In genomic region chr7:69845721-69846495, GRCh38 we compare ENCODE assay signal across 19 cellular contexts.
DNase-seq lines count a peak whose midpoint lies in the region; ATAC-seq and TF ChIP-seq lines count a peak whose summit lies in the region.
"Had no signal": no experiment of that assay in that cellular context is flagged by ENCODE, and none has a peak within 500 bp of the region (broad histone marks: within the 10 kb centered on the region; RNA-seq: fewer than 3 reads in every experiment).

No MANE protein-coding gene starts in this region.

- peaks cover 4% of the 10 kb centered on the region for H3K9me3 Mint-ChIP-seq in activated B cell treated with CpG ODN at 0.5 μM for 24 hours
- peaks cover 0 to 2% of the 10 kb centered on the region in 2 donors for H3K9me3 Mint-ChIP-seq in stimulated activated naive B cell treated with anti-CD40 and anti-IgM and Interleukin-4, amounts not matched to agents 10 μg/mL and 1 μg/mL and 100 μg/mL, for 72 hours
- H3K9me3 Mint-ChIP-seq: activated T-helper 1 cell treated with anti-CD3 and anti-CD28 coated beads, Interleukin-12 subunit alpha, Interleukin-12 subunit beta, Interleukin-2, Interleukin-4 antibody, amounts not matched to agents 30 ng/mL and 10 ng/mL and 1 ng/mL, durations not matched to agents 14 hours and 24 hours and 36 hours; central memory CD8-positive, alpha-beta T cell; neural crest cell; stimulated activated naive CD8-positive, alpha-beta T cell treated with anti-CD3 and anti-CD28 coated beads, Interleukin-15, Interleukin-2, amounts not matched to agents 100 ng/mL and 50 ng/mL, for 24 hours had no signal

- CTCF ChIA-PET in activated B cell treated with CpG ODN at 0.5 μM for 24 hours (lab: Charles Lee) = interaction anchor here (1.2 kb wide), 1 partner anchor 21 kb away, joined by 3 read pairs; no protein-coding TSS in a partner anchor

- H3K4me1 ChIP-seq in psoas muscle = peaks cover 5% of the 10 kb centered on the region
- H3K4me1 ChIP-seq: uterus had no signal

- H3K27me3 Mint-ChIP-seq in activated B cell treated with CpG ODN at 0.5 μM for 24 hours = no peaks in the 10 kb centered on the region
- no peaks in the 10 kb centered on the region for H3K27me3 Mint-ChIP-seq in stimulated activated naive B cell treated with anti-CD40 and anti-IgM and Interleukin-4, amounts not matched to agents 10 μg/mL and 1 μg/mL and 100 μg/mL, for 72 hours
- H3K27me3 Mint-ChIP-seq: central memory CD8-positive, alpha-beta T cell; stimulated activated naive CD8-positive, alpha-beta T cell treated with anti-CD3 and anti-CD28 coated beads, Interleukin-15, Interleukin-2, amounts not matched to agents 100 ng/mL and 50 ng/mL, for 24 hours had no signal

- POLR2A ChIA-PET in activated B cell treated with CpG ODN at 0.5 μM for 24 hours (lab: Charles Lee) = interaction anchor here (0.6 to 1.6 kb wide), 5 partner anchors 13 to 106 kb away, joined by 3 to 4 read pairs (median 3); no protein-coding TSS in a partner anchor

- H3K36me3 ChIP-seq in psoas muscle (ENCODE audit: insufficient read depth in 1 of 2, low read depth in 1 of 2) = no peaks in the 10 kb centered on the region
- H3K36me3 ChIP-seq: uterus had no signal

- H3K4me3 ChIP-seq in psoas muscle = no peak overlapping the region
- H3K4me3 ChIP-seq: uterus had no signal

- peak overlapping the region; percentile 41 for H3K27ac Mint-ChIP-seq in activated B cell treated with CpG ODN at 0.5 μM for 24 hours
- H3K27ac Mint-ChIP-seq in stimulated activated naive B cell treated with anti-CD40 and anti-IgM and Interleukin-4, amounts not matched to agents 10 μg/mL and 1 μg/mL and 100 μg/mL, for 72 hours = peak overlapping the region; percentile 60
- H3K27ac Mint-ChIP-seq: activated CD8-positive, alpha-beta T cell treated with anti-CD3 and anti-CD28 coated beads, Interleukin-2, amount 10 ng/mL, durations not matched to agents 7 days and 5 days; activated T-helper 1 cell treated with anti-CD3 and anti-CD28 coated beads, Interleukin-12 subunit alpha, Interleukin-12 subunit beta, Interleukin-2, Interleukin-4 antibody, amounts not matched to agents 30 ng/mL and 10 ng/mL and 1 ng/mL, durations not matched to agents 14 hours and 24 hours and 36 hours; stimulated activated naive CD8-positive, alpha-beta T cell treated with anti-CD3 and anti-CD28 coated beads, Interleukin-15, Interleukin-2, amounts not matched to agents 100 ng/mL and 50 ng/mL, for 24 hours had no signal

- H3K27ac ChIP-seq in psoas muscle = no peak overlapping the region
- H3K27ac ChIP-seq: uterus had no signal

- TF ChIP-seq CTCF in activated B cell treated with CpG ODN at 0.5 μM for 24 hours (IDR thresholded peaks at IDR 0.05) = no peak
- no peak for TF ChIP-seq CTCF in psoas muscle (IDR thresholded peaks at IDR 0.05)

- peaks cover 58% of the 10 kb centered on the region for H3K4me1 Mint-ChIP-seq in activated B cell treated with CpG ODN at 0.5 μM for 24 hours
- peaks cover 42 to 60% of the 10 kb centered on the region in 2 donors for H3K4me1 Mint-ChIP-seq in stimulated activated naive B cell treated with anti-CD40 and anti-IgM and Interleukin-4, amounts not matched to agents 10 μg/mL and 1 μg/mL and 100 μg/mL, for 72 hours
- H3K4me1 Mint-ChIP-seq: central memory CD8-positive, alpha-beta T cell had no signal

- H3K36me3 Mint-ChIP-seq in activated B cell treated with CpG ODN at 0.5 μM for 24 hours (ENCODE audit: low read depth) = no peaks in the 10 kb centered on the region
- peaks cover 0 to 3% of the 10 kb centered on the region in 2 donors for H3K36me3 Mint-ChIP-seq in stimulated activated naive B cell treated with anti-CD40 and anti-IgM and Interleukin-4, amounts not matched to agents 10 μg/mL and 1 μg/mL and 100 μg/mL, for 72 hours

- H3K9me3 ChIP-seq in psoas muscle = no peaks in the 10 kb centered on the region
- H3K9me3 ChIP-seq: uterus had no signal

- no peak for ATAC-seq in activated B cell treated with CpG ODN at 0.5 μM for 24 hours (ENCODE audit: low read depth)
- peak; percentile 82 to 84 for ATAC-seq in stimulated activated naive B cell treated with anti-CD40 and anti-IgM and Interleukin-4, amounts not matched to agents 10 μg/mL and 1 μg/mL and 100 μg/mL, for 72 hours (replicated peaks)
- ATAC-seq in psoas muscle = no peak
- ATAC-seq in HG03342 (IDR thresholded peaks at IDR 0.05; ENCODE audit: unreplicated experiment) = no peak
- ATAC-seq: activated CD8-positive, alpha-beta T cell treated with anti-CD3 and anti-CD28 coated beads, Interleukin-2, amount 10 ng/mL, durations not matched to agents 7 days and 5 days; HCT116 had no signal

- 61 to 67% (median 62%) methylated on average over 3 of the region's 3 CpGs for WGBS in psoas muscle, 3 donors

- intact Hi-C loops in activated B cell treated with CpG ODN at 0.5 μM for 24 hours (cut with micrococcal nuclease) (loop anchor here (2.0 to 10.0 kb wide), 2 partner anchors 247 to 849 kb away; partner anchors contain the start of gene AUTS2), psoas muscle (cut with DNase I) (no loop called here)

- H3K4me3 Mint-ChIP-seq in activated B cell treated with CpG ODN at 0.5 μM for 24 hours = peak overlapping the region; percentile 46
- H3K4me3 Mint-ChIP-seq in stimulated activated naive B cell treated with anti-CD40 and anti-IgM and Interleukin-4, amounts not matched to agents 10 μg/mL and 1 μg/mL and 100 μg/mL, for 72 hours = peak overlapping the region; percentile 39 to 46
- H3K4me3 Mint-ChIP-seq: activated CD8-positive, alpha-beta T cell treated with anti-CD3 and anti-CD28 coated beads, Interleukin-2, amount 10 ng/mL, durations not matched to agents 7 days and 5 days; activated T-helper 1 cell treated with anti-CD3 and anti-CD28 coated beads, Interleukin-12 subunit alpha, Interleukin-12 subunit beta, Interleukin-2, Interleukin-4 antibody, amounts not matched to agents 30 ng/mL and 10 ng/mL and 1 ng/mL, durations not matched to agents 14 hours and 24 hours and 36 hours; central memory CD8-positive, alpha-beta T cell; neural crest cell; stimulated activated naive CD8-positive, alpha-beta T cell treated with anti-CD3 and anti-CD28 coated beads, Interleukin-15, Interleukin-2, amounts not matched to agents 100 ng/mL and 50 ng/mL, for 24 hours had no signal

- H3K27me3 ChIP-seq in psoas muscle (ENCODE audit: insufficient read depth in 3 of 3, low read length in 2 of 3) = no peaks in the 10 kb centered on the region
- H3K27me3 ChIP-seq: uterus had no signal

- DNase-seq in NCI-H345 (lab: John Stamatoyannopoulos, UW) (peak; percentile 50), NCI-H345 treated with DMSO at 0.1 percent for 48 hours (lab: John Stamatoyannopoulos, UW; ENCODE audit: unreplicated experiment) (no peak), NCI-H1417 treated with DMSO at 0.1 percent for 48 hours (lab: John Stamatoyannopoulos, UW) (peak; percentile 37), activated B cell treated with CpG ODN at 0.5 μM for 24 hours (no peak), NCI-H1930 (lab: John Stamatoyannopoulos, UW) (no peak), psoas muscle (no peak)
- DNase-seq in stimulated activated naive B cell treated with anti-CD40 and anti-IgM and Interleukin-4, amounts not matched to agents 10 μg/mL and 1 μg/mL and 100 μg/mL, for 72 hours = peak; percentile 36
- DNase-seq: activated CD8-positive, alpha-beta T cell treated with anti-CD3 and anti-CD28 coated beads, Interleukin-2, amount 10 ng/mL, durations not matched to agents 7 days and 5 days; effector CD8-positive, alpha-beta T cell; mesendoderm; NCI-H526; stimulated activated CD4-positive, alpha-beta T cell treated with anti-CD3 and anti-CD28 coated beads, Interleukin-15, amount 100 ng/mL, for 24 hours; uterus had no signal

Comparison
In these comparisons a context has a peak if more than half of its experiments do, and no peak if none do; other contexts are left out.
1. DNase-seq: peak in NCI-H345 (single experiment), NCI-H1417 treated with DMSO at 0.1 percent for 48 hours (single experiment) and stimulated activated naive B cell treated with anti-CD40 and anti-IgM and Interleukin-4, amounts not matched to agents 10 μg/mL and 1 μg/mL and 100 μg/mL, for 72 hours (single experiment); none in NCI-H345 treated with DMSO at 0.1 percent for 48 hours (single experiment), activated B cell treated with CpG ODN at 0.5 μM for 24 hours (single experiment), NCI-H1930 (0 of 2) and psoas muscle (0 of 2).
2. ATAC-seq: peak in stimulated activated naive B cell treated with anti-CD40 and anti-IgM and Interleukin-4, amounts not matched to agents 10 μg/mL and 1 μg/mL and 100 μg/mL, for 72 hours (2 of 2); none in activated B cell treated with CpG ODN at 0.5 μM for 24 hours (single experiment), psoas muscle (0 of 4) and HG03342 (single experiment).